ENCODE assay signal across 8 cellular contexts in the genomic region with DNA sequence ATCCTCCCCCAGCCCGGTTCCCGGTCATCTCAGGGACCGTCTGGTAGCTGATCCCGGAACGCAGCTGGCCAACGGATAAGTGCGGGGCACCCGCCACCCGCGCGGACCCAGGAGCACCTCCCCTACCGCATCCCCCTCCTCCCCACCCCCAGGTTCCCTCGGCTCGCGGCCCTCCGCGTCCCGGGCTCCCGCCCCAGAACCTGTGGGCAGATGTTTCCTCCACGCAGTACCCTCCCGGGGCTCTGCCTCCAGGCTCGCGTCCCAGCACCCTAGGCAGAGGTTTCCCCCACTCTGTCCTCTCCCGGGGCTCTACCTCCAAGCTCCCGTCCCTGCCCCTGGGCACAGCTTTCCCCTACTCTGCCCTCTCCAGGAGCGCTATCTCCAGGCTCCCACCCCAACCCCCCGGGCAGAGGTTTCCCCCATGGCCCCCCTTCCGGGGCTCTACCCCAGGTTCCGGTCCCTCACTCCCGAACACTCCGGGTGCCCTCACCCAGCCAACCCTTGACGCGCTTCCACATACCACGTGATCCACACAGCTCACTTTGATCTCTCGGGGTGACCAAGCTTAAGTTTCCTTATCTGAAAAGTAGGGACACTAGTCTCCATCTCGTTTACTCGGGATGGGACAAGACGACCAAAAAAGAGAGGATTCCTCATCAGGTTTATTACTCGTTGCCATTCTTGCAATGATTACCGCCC. TPM values are rescaled to one million over a fixed set of nuclear protein-coding genes. Genes with fewer than 3 reads are reported as not detected.
DNase-seq lines count a peak whose midpoint lies in the region; ATAC-seq and TF ChIP-seq lines count a peak whose summit lies in the region.

Gene CCDC38, minus strand, starts transcription at position 83 of the 699 bp plus-strand sequence. CDS start 6,105 bp downstream, outside the sequence.

- under 1% methylated on average over 40 of the region's 40 CpGs for WGBS in urinary bladder

- H3K27me3 ChIP-seq in SU-DHL-6 (ENCODE audit: low read length) = no peaks in the 10 kb centered on the region

- H3K9me3 Mint-ChIP-seq in progenitor cell of endocrine pancreas (ENCODE audit: low read depth) = no peaks in the 10 kb centered on the region

- H3K27ac ChIP-seq in SU-DHL-6 (ENCODE audit: low read depth, low read length) (peak within 1 kb of the TSS; percentile 34; the same call in 1 of the 2 replicates), urinary bladder (ENCODE audit: low read depth) (peak within 1 kb of the TSS; percentile 62)

- H3K9me2 ChIP-seq in SU-DHL-6 (replicated peaks; ENCODE audit: insufficient read depth, low read length) = no peaks in the 10 kb centered on the region

- no peaks in the 10 kb centered on the region for H3K36me3 ChIP-seq in SU-DHL-6 (ENCODE audit: low read length)
- H3K36me3 ChIP-seq in urinary bladder (ENCODE audit: insufficient read depth) = no peaks in the 10 kb centered on the region

- H3K4me3 Mint-ChIP-seq in progenitor cell of endocrine pancreas (ENCODE audit: low read depth) = peak within 1 kb of the TSS; percentile 82

- H3F3A ChIP-seq in SU-DHL-6 (ENCODE audit: insufficient read depth) = peaks cover 8% of the 10 kb centered on the region

- H3K27me3 Mint-ChIP-seq in progenitor cell of endocrine pancreas = peaks cover 20% of the 10 kb centered on the region

- H3K79me2 ChIP-seq in SU-DHL-6 (ENCODE audit: insufficient read depth, low read length) = no peaks in the 10 kb centered on the region

- H3K9me3 ChIP-seq in SU-DHL-6 (ENCODE audit: insufficient read depth, low read length) = no peaks in the 10 kb centered on the region

- H4K20me1 ChIP-seq in SU-DHL-6 (ENCODE audit: low read depth, low read length) = no peaks in the 10 kb centered on the region

- TF ChIP-seq CTCF in GM12875 (IDR thresholded peaks at IDR 0.05; ENCODE audit: borderline replicate concordance, insufficient read depth, low read depth, low read length) (no peak), SU-DHL-6 (IDR thresholded peaks at IDR 0.05; ENCODE audit: insufficient read depth, low read length, poor library complexity, severe bottlenecking) (no peak), progenitor cell of endocrine pancreas (IDR thresholded peaks at IDR 0.05; ENCODE audit: unreplicated experiment) (no peak)

- peak within 1 kb of the TSS; percentile 80 for H3K27ac Mint-ChIP-seq in progenitor cell of endocrine pancreas

- H3K36me3 Mint-ChIP-seq in progenitor cell of endocrine pancreas (ENCODE audit: insufficient read depth) = no peaks in the 10 kb centered on the region

- H3K9ac ChIP-seq in SU-DHL-6 (ENCODE audit: low read length) = peak within 1 kb of the TSS; percentile 87

- peak within 1 kb of the TSS; percentile 66 for H3K4me3 ChIP-seq in GM12875 (ENCODE audit: low read depth, low read length)
- peak within 1 kb of the TSS; percentile 95 for H3K4me3 ChIP-seq in SU-DHL-6 (ENCODE audit: insufficient read depth, low read length, poor library complexity, severe bottlenecking)
- H3K4me3 ChIP-seq in urinary bladder (ENCODE audit: low read depth, low read length) = peak within 1 kb of the TSS; percentile 77

- peaks cover 2% of the 10 kb centered on the region for H3K4me1 Mint-ChIP-seq in progenitor cell of endocrine pancreas (ENCODE audit: low read depth)

- H3K4me1 ChIP-seq in urinary bladder (ENCODE audit: insufficient read depth) = no peaks in the 10 kb centered on the region

- ATAC-seq in HG02610 (IDR thresholded peaks at IDR 0.05; ENCODE audit: unreplicated experiment) = peak; percentile 99
- ATAC-seq in left cardiac atrium = peak; percentile 98 to 99

- intact Hi-C loops in left cardiac atrium (cut with DNase I) = no loop called here

- DNase-seq in NCI-H1048 (lab: John Stamatoyannopoulos, UW) (peak; percentile 37), left cardiac atrium (peak; percentile 84), progenitor cell of endocrine pancreas (ENCODE audit: low spot score, unreplicated experiment) (peak; percentile 25)
- DNase-seq in activated naive CD8-positive, alpha-beta T cell treated with anti-CD3 and anti-CD28 coated beads, Interleukin-2, amount 50 U/mL, for 16 hours (ENCODE audit: low read depth, low spot score) = peak; percentile 72

- H2AFZ ChIP-seq in SU-DHL-6 (ENCODE audit: low read depth, low read length, severe bottlenecking) = peak within 1 kb of the TSS; percentile 93

- peak within 1 kb of the TSS; percentile 70 for H3K4me2 ChIP-seq in SU-DHL-6 (ENCODE audit: low read depth, low read length, poor library complexity, severe bottlenecking)

RNA-seq across cellular contexts. Expression of gene CCDC38, which starts in this region (rescaled TPM):
- total RNA-seq in left cardiac atrium (under 1 TPM in 1 of 2 donors, not detected in 1; 0.24 TPM), progenitor cell of endocrine pancreas (not detected in 2 replicates), urinary bladder (not detected)
- 0.03 TPM for polyA plus RNA-seq in urinary bladder

Comparison
In these comparisons a context has a peak if more than half of its experiments do, and no peak if none do; other contexts are left out.
1. Peak in every context shown above with its lines: DNase-seq, ATAC-seq, H3K4me3 ChIP-seq and H3K27ac ChIP-seq.
2. Peak in DNase-seq and ATAC-seq in left cardiac atrium; RNA of the gene not detected or under 1 TPM.
3. Peak in DNase-seq in progenitor cell of endocrine pancreas; RNA of the gene not detected or under 1 TPM.
4. DNase-seq: peak in every context shown above with its lines; median percentile 84 in left cardiac atrium; 72 in activated naive CD8-positive, alpha-beta T cell treated with anti-CD3 and anti-CD28 coated beads, Interleukin-2, amount 50 U/mL, for 16 hours; 37 in NCI-H1048; 25 in progenitor cell of endocrine pancreas.